Comparison of ENCODE assay signal across 10 cellular contexts in the genomic region with DNA sequence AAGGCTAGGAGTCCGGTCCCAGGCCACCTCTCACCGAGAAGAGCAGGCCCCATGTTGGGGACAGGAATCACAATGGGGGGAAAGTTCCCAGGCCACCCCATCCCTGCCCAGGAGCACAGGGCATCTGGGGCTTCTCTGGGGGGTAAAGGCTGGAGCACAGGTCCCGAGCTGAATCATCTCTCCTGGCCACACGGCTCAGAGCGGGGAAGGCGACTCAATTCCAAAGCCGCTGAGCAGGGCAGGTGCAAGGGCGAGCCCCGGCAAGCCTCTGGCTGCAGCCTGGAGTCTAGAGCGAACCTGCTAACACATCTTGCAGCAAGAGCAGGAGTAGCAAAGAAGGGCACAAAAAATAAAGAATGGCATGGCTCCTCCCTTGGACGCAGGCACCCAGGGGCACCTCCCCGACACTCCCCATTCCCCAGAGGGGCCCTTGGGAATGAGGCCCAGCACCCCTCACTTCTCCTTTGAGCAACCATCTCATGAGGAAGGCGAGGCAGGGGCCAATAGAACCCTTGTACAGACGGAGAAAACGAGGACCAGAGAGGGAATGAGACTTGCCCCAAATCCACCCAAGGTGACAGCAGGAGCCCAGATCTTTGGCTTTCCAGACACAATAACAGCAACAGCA. TPM values are rescaled to one million over a fixed set of nuclear protein-coding genes. Genes with fewer than 3 reads are reported as not detected.
DNase-seq lines count a peak whose midpoint lies in the region; ATAC-seq and TF ChIP-seq lines count a peak whose summit lies in the region.
"Had no signal": no experiment of that assay in that cellular context is flagged by ENCODE, and none has a peak within 500 bp of the region (broad histone marks: within the 10 kb centered on the region; RNA-seq: fewer than 3 reads in every experiment).

No MANE protein-coding gene starts in this region.

- H3K36me3 ChIP-seq in uterus (no peaks in the 10 kb centered on the region), OCI-LY7 (ENCODE audit: insufficient read depth, low read length) (no peaks in the 10 kb centered on the region)

- intact Hi-C loops in activated CD4-positive, alpha-beta memory T cell treated with anti-CD3 and anti-CD28 coated beads for 36 hours (cut with micrococcal nuclease) = loop anchor here (10.0 kb wide), 2 partner anchors 332 to 672 kb away; partner anchors contain the start of genes EMC1 and MRTO4
- intact Hi-C loops in uterus (cut with DNase I; ENCODE audit: low total_unique reads) (no loop called here), OCI-LY7 (cut with micrococcal nuclease; ENCODE audit: unreplicated experiment) (no loop called here)

- BruUV-seq in OCI-LY7 (replicated peaks; lab: Mats Ljungman, UMichigan) = no TSS peak

- no peak overlapping the region for H3K4me3 Mint-ChIP-seq in activated CD4-positive, alpha-beta memory T cell treated with anti-CD3 and anti-CD28 coated beads for 36 hours
- no peak overlapping the region for H3K4me3 Mint-ChIP-seq in activated CD4-positive, alpha-beta memory T cell treated with anti-CD3 and anti-CD28 coated beads, Interleukin-2, amount 10 ng/mL, durations not matched to agents 7 days and 5 days

- no peaks in the 10 kb centered on the region for H3K27me3 Mint-ChIP-seq in activated CD4-positive, alpha-beta memory T cell treated with anti-CD3 and anti-CD28 coated beads for 36 hours
- H3K27me3 Mint-ChIP-seq in activated CD4-positive, alpha-beta memory T cell treated with anti-CD3 and anti-CD28 coated beads, Interleukin-2, amount 10 ng/mL, durations not matched to agents 7 days and 5 days = no peaks in the 10 kb centered on the region
- H3K27me3 Mint-ChIP-seq: activated naive CD4-positive, alpha-beta T cell treated with anti-CD3 and anti-CD28 coated beads, Interleukin-2, amount 10 ng/mL, durations not matched to agents 7 days and 5 days had no signal

- no peak overlapping the region for H3K4me3 ChIP-seq in uterus
- H3K4me3 ChIP-seq in OCI-LY7 (ENCODE audit: low read depth, low read length, poor library complexity, severe bottlenecking) = no peak overlapping the region

- TF ChIP-seq CTCF in uterus (IDR thresholded peaks at IDR 0.05) (no peak), OCI-LY7 (conservative IDR thresholded peaks at IDR 0.05; ENCODE audit: low read length) (no peak)

- H3K9me3 ChIP-seq in uterus = no peaks in the 10 kb centered on the region
- H3K9me3 ChIP-seq in OCI-LY7 (ENCODE audit: low read length) = no peaks in the 10 kb centered on the region

- H3K27ac ChIP-seq in cingulate gyrus (ENCODE audit: low read depth, low read length) (peak overlapping the region; percentile 98), uterus (peak overlapping the region; percentile 92 to 99), OCI-LY7 (ENCODE audit: low read depth, low read length, poor library complexity, severe bottlenecking) (no peak overlapping the region)

- H3K9me3 Mint-ChIP-seq in activated CD4-positive, alpha-beta memory T cell treated with anti-CD3 and anti-CD28 coated beads for 36 hours = no peaks in the 10 kb centered on the region
- no peaks in the 10 kb centered on the region for H3K9me3 Mint-ChIP-seq in activated CD4-positive, alpha-beta memory T cell treated with anti-CD3 and anti-CD28 coated beads, Interleukin-2, amount 10 ng/mL, durations not matched to agents 7 days and 5 days

- H3K9me2 ChIP-seq in OCI-LY7 (ENCODE audit: insufficient read depth, low read length) = no peaks in the 10 kb centered on the region

- ATAC-seq in HG02840 (IDR thresholded peaks at IDR 0.05; ENCODE audit: low FRiP score, unreplicated experiment) (no peak), GM21825 (IDR thresholded peaks at IDR 0.05; ENCODE audit: unreplicated experiment) (no peak)

- H2AFZ ChIP-seq in OCI-LY7 (ENCODE audit: low read length) = no peak overlapping the region

- no peaks in the 10 kb centered on the region for H4K20me1 ChIP-seq in OCI-LY7 (ENCODE audit: insufficient read depth, low read length)

- H3K27ac Mint-ChIP-seq in activated CD4-positive, alpha-beta memory T cell treated with anti-CD3 and anti-CD28 coated beads for 36 hours = peak overlapping the region; percentile 42
- no peak overlapping the region for H3K27ac Mint-ChIP-seq in activated CD4-positive, alpha-beta memory T cell treated with anti-CD3 and anti-CD28 coated beads, Interleukin-2, amount 10 ng/mL, durations not matched to agents 7 days and 5 days

- peaks cover 12 to 32% of the 10 kb centered on the region in 2 donors for H3K4me1 ChIP-seq in uterus
- peaks cover 17% of the 10 kb centered on the region for H3K4me1 ChIP-seq in OCI-LY7 (ENCODE audit: insufficient read depth, low read length, poor library complexity, severe bottlenecking)

- CTCF ChIA-PET in activated CD4-positive, alpha-beta memory T cell treated with anti-CD3 and anti-CD28 coated beads for 36 hours (lab: Charles Lee) = interaction anchor here (0.8 to 10.2 kb wide), 5 partner anchors 9 to 84 kb away, joined by 3 to 147 read pairs (median 5); no protein-coding TSS in a partner anchor
- CTCF ChIA-PET in activated CD4-positive, alpha-beta memory T cell treated with anti-CD3 and anti-CD28 coated beads, Interleukin-2, amount 10 ng/mL, durations not matched to agents 7 days and 5 days (lab: Charles Lee) = interaction anchor here (1.2 to 8.4 kb wide), 6 partner anchors 9 to 190 kb away, joined by 5 to 89 read pairs (median 6); no protein-coding TSS in a partner anchor
- CTCF ChIA-PET in OCI-LY7 (lab: Charles Lee; ENCODE audit: unreplicated experiment) = interaction anchor here (1.3 kb wide), 1 partner anchor 10 kb away, joined by 3 read pairs; no protein-coding TSS in a partner anchor

- POLR2A ChIA-PET in activated CD4-positive, alpha-beta memory T cell treated with anti-CD3 and anti-CD28 coated beads for 36 hours (lab: Charles Lee) = interaction anchor here (1.6 kb wide), 1 partner anchor 88 kb away, joined by 3 read pairs; no protein-coding TSS in a partner anchor
- POLR2A ChIA-PET in activated CD4-positive, alpha-beta memory T cell treated with anti-CD3 and anti-CD28 coated beads, Interleukin-2, amount 10 ng/mL, durations not matched to agents 7 days and 5 days (lab: Charles Lee) = interaction anchor here (0.7 to 11.5 kb wide), 5 partner anchors 9 to 167 kb away, joined by 3 to 414 read pairs (median 6); partner anchors contain the start of genes ALDH4A1 and IFFO2
- POLR2A ChIA-PET in OCI-LY7 (lab: Charles Lee) = no interaction called here

- H3K4me2 ChIP-seq in OCI-LY7 (ENCODE audit: low read length) = no peak overlapping the region

- H3K4me1 Mint-ChIP-seq in activated CD4-positive, alpha-beta memory T cell treated with anti-CD3 and anti-CD28 coated beads for 36 hours (ENCODE audit: low read depth) = peaks cover 45% of the 10 kb centered on the region
- H3K4me1 Mint-ChIP-seq in activated CD4-positive, alpha-beta memory T cell treated with anti-CD3 and anti-CD28 coated beads, Interleukin-2, amount 10 ng/mL, durations not matched to agents 7 days and 5 days = peaks cover 52% of the 10 kb centered on the region

- peaks cover 9% of the 10 kb centered on the region for H3K36me3 Mint-ChIP-seq in activated CD4-positive, alpha-beta memory T cell treated with anti-CD3 and anti-CD28 coated beads for 36 hours
- H3K36me3 Mint-ChIP-seq in activated CD4-positive, alpha-beta memory T cell treated with anti-CD3 and anti-CD28 coated beads, Interleukin-2, amount 10 ng/mL, durations not matched to agents 7 days and 5 days (ENCODE audit: low read depth) = peaks cover 5% of the 10 kb centered on the region

- H3K27me3 ChIP-seq in uterus = no peaks in the 10 kb centered on the region

- DNase-seq in activated CD4-positive, alpha-beta memory T cell treated with anti-CD3 and anti-CD28 coated beads for 36 hours = no peak
- DNase-seq in activated CD4-positive, alpha-beta memory T cell treated with anti-CD3 and anti-CD28 coated beads, Interleukin-2, amount 10 ng/mL, durations not matched to agents 7 days and 5 days = no peak
- DNase-seq in myocyte (ENCODE audit: low read depth) (peak; percentile 58), uterus (no peak), OCI-LY7 (ENCODE audit: low spot score) (no peak)
- DNase-seq: AML-193 had no signal

- no peak for TF ChIP-seq POLR2A in uterus (IDR thresholded peaks at IDR 0.05)

- H3K79me2 ChIP-seq in OCI-LY7 (ENCODE audit: insufficient read depth, low read depth, low read length) = no peaks in the 10 kb centered on the region

RNA-seq across cellular contexts. Expression of gene ALDH4A1, which starts 20.6 kb away (rescaled TPM):
- 1 to 10 TPM; 7.2 to 7.3 TPM for total RNA-seq in activated CD4-positive, alpha-beta memory T cell treated with anti-CD3 and anti-CD28 coated beads for 36 hours
- total RNA-seq in activated CD4-positive, alpha-beta memory T cell treated with anti-CD3 and anti-CD28 coated beads, Interleukin-2, amount 10 ng/mL, durations not matched to agents 7 days and 5 days = 1 to 10 TPM; 3.3 to 3.7 TPM
- total RNA-seq in myocyte = 25.9 and 37.0 TPM in 2 replicates
- polyA plus RNA-seq in myocyte (2012) = 17.1 TPM
- total RNA-seq in uterus = 10 to 100 TPM in 2 of 4 donors, 1 to 10 TPM in 2; 2.6 to 18.5 (median 10.3) TPM
- total RNA-seq in OCI-LY7 (2014; rRNA removed; shearing (Covaris generic)) = 3.8 and 6.1 TPM in 2 replicates
- 6.2 and 7.6 TPM in 2 replicates for total RNA-seq in OCI-LY7 (2022)

RNA-seq across cellular contexts. Expression of gene IFFO2, which starts 33.5 kb away (rescaled TPM):
- total RNA-seq in activated CD4-positive, alpha-beta memory T cell treated with anti-CD3 and anti-CD28 coated beads for 36 hours = 10 to 100 TPM; 40.4 to 42.0 TPM
- 10 to 100 TPM; 19.9 to 22.7 TPM for total RNA-seq in activated CD4-positive, alpha-beta memory T cell treated with anti-CD3 and anti-CD28 coated beads, Interleukin-2, amount 10 ng/mL, durations not matched to agents 7 days and 5 days
- total RNA-seq in myocyte (12.4 and 16.2 TPM in 2 replicates), uterus (10 to 100 TPM in 1 of 4 donors, 1 to 10 TPM in 3; 4.1 to 19.4 (median 7.3) TPM), OCI-LY7 (2022) (0.20 and 0.44 TPM in 2 replicates)
- polyA plus RNA-seq in myocyte (2012) = 41.3 TPM
- 0.06 and 0.08 TPM in 2 replicates for total RNA-seq in OCI-LY7 (2014; rRNA removed; shearing (Covaris generic))
